Comparison of ENCODE assay signal across 1 cellular context in the genomic region with DNA sequence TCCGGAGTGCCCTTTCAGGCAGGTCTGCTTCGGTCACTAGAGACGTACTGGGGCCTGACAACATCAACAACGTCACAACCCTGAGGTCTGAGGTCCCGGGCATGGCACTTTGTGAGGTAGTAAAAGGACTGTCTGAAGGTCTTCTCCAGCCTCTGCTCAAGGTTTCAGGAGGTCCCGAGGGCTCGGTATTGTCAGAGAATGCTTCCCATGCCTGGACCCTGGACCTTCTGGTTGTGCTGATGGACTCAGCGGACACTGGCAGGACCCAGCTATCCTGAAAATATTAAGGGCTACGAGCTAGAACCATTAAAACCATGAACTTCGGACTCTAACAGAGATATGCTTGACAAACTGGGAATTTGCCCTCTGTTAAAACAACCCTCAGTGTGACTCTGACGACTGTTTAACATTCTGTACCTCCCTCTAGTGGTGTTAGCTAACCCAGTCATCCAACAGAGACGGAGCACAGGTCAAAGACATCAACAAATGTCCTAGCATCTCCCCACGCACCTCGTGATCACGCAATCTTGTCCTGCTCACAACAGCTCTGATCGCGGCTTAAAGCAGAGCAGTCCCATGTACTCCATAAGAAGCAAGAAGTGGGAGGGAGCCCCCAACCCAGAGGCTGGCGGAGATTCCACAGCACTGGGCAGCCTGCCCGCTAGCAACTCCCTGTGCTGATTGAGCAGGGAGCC.
TF ChIP-seq lines count a peak whose summit lies in the region.

No MANE protein-coding gene starts in this region.

TF ChIP-seq in liver, 16 proteins besides CTCF, POLR2A, EP300 and RAD21 (continued from another document):
- TF ChIP-seq GABPA (IDR thresholded peaks at IDR 0.05 in 1 of 2, conservative IDR thresholded peaks at IDR 0.05 in 1 of 2): peak in 1 of 2 donors; percentile 87
- TF ChIP-seq, protein P1, sequence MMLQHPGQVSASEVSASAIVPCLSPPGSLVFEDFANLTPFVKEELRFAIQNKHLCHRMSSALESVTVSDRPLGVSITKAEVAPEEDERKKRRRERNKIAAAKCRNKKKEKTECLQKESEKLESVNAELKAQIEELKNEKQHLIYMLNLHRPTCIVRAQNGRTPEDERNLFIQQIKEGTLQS (IDR thresholded peaks at IDR 0.05): peak; percentile 54
- no peak for TF ChIP-seq EGR1 (IDR thresholded peaks at IDR 0.05; ENCODE audit: low read depth in 2 of 2)
